ENCODE assay signal across 8 cellular contexts in the genomic region with DNA sequence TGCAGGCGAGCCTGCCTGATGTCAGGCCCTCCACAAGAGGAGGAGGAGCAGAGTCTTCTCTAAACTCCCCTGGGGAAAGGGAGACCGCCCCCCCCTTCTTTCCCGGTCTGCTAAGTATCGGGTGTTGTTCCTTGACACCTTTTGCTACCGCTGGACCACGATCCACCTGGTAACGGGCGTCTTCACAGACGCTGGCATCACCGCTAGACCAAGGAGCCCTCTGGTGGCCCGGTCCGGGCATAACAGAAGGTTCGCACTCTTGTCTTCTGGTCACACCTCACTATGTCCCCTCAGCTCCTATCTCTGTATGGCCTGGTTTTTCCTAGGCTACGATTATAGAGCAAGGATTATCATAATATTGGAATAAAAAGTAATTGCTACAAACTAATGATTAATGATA.
DNase-seq lines count a peak whose midpoint lies in the region; ATAC-seq and TF ChIP-seq lines count a peak whose summit lies in the region.
"Not testable (repeated sequence)": the region's sequence is repeated elsewhere in the genome, so short reads cannot be mapped to it uniquely, and the experiment has no call there.

No MANE protein-coding gene starts in this region.

- WGBS in psoas muscle, 3 donors: 11 to 28% (median 15%) methylated on average over 12 to 13 of the region's 14 CpGs

- H3K4me1 ChIP-seq in psoas muscle: not testable (repeated sequence)

- not testable (repeated sequence) for H3K27me3 ChIP-seq in dorsolateral prefrontal cortex; psoas muscle (ENCODE audit: insufficient read depth in 3 of 3, low read length in 2 of 3)

- not testable (repeated sequence) for DNase-seq in CD14-positive monocyte (ENCODE audit: low spot score)
- peak; percentile 52 for DNase-seq in HT1080 (ENCODE audit: low read depth)
- DNase-seq in T-helper 9 cell: peak; percentile 50
- peak; percentile 28 for DNase-seq in activated T-helper 1 cell treated with anti-CD3 and anti-CD28 coated beads, Interleukin-12 subunit alpha, Interleukin-12 subunit beta, Interleukin-2, Interleukin-4 antibody, amounts not matched to agents 30 ng/mL and 10 ng/mL and 1 ng/mL, durations not matched to agents 14 hours and 24 hours and 36 hours (ENCODE audit: low spot score)
- peak in 7 of 10 donors; percentile 37 to 72 (median 63) for DNase-seq in dorsolateral prefrontal cortex
- peak; percentile 18 for DNase-seq in iris pigment epithelial cell (ENCODE audit: low read depth)
- DNase-seq in psoas muscle: peak; percentile 49 to 76
- peak; percentile 77 for DNase-seq in stimulated activated CD8-positive, alpha-beta memory T cell treated with anti-CD3 and anti-CD28 coated beads, Interleukin-4, amount 100 ng/mL, for 48 hours

- not testable (repeated sequence) for H3K27ac ChIP-seq in dorsolateral prefrontal cortex, psoas muscle

- not testable (repeated sequence) for H3K4me1 Mint-ChIP-seq in CD14-positive monocyte; activated T-helper 1 cell treated with anti-CD3 and anti-CD28 coated beads, Interleukin-12 subunit alpha, Interleukin-12 subunit beta, Interleukin-2, Interleukin-4 antibody, amounts not matched to agents 30 ng/mL and 10 ng/mL and 1 ng/mL, durations not matched to agents 14 hours and 24 hours and 36 hours (ENCODE audit: low read depth)

- TF ChIP-seq CTCF in CD14-positive monocyte (IDR thresholded peaks at IDR 0.05): peak; percentile 55
- peak in 30 of 56 donors; percentile 7 to 61 (median 40) for TF ChIP-seq CTCF in dorsolateral prefrontal cortex (IDR thresholded peaks at IDR 0.05 in 54 of 56, conservative IDR thresholded peaks at IDR 0.05 in 2 of 56; ENCODE audit: low read depth in 1 of 56, partially characterized antibody in 56 of 56)
- TF ChIP-seq CTCF in psoas muscle (IDR thresholded peaks at IDR 0.05): not testable (repeated sequence)

- not testable (repeated sequence) for ATAC-seq in psoas muscle

- not testable (repeated sequence) for H3K9me3 Mint-ChIP-seq in CD14-positive monocyte; activated T-helper 1 cell treated with anti-CD3 and anti-CD28 coated beads, Interleukin-12 subunit alpha, Interleukin-12 subunit beta, Interleukin-2, Interleukin-4 antibody, amounts not matched to agents 30 ng/mL and 10 ng/mL and 1 ng/mL, durations not matched to agents 14 hours and 24 hours and 36 hours

- H3K4me3 ChIP-seq in dorsolateral prefrontal cortex, psoas muscle: not testable (repeated sequence)

- not testable (repeated sequence) for H3K36me3 Mint-ChIP-seq in CD14-positive monocyte; activated T-helper 1 cell treated with anti-CD3 and anti-CD28 coated beads, Interleukin-12 subunit alpha, Interleukin-12 subunit beta, Interleukin-2, Interleukin-4 antibody, amounts not matched to agents 30 ng/mL and 10 ng/mL and 1 ng/mL, durations not matched to agents 14 hours and 24 hours and 36 hours (ENCODE audit: low read depth)

- intact Hi-C loops in CD14-positive monocyte (cut with micrococcal nuclease); dorsolateral prefrontal cortex (cut with DNase I); psoas muscle (cut with DNase I): not testable (repeated sequence)
- intact Hi-C loops in activated T-helper 1 cell treated with anti-CD3 and anti-CD28 coated beads, Interleukin-12 subunit alpha, Interleukin-12 subunit beta, Interleukin-2, Interleukin-4 antibody, amounts not matched to agents 30 ng/mL and 10 ng/mL and 1 ng/mL, durations not matched to agents 14 hours and 24 hours and 36 hours (cut with micrococcal nuclease): loop anchor here (5.0 kb wide), 2 partner anchors 87 to 247 kb away; a partner anchor contains a TSS

- H3K4me3 Mint-ChIP-seq in CD14-positive monocyte; activated T-helper 1 cell treated with anti-CD3 and anti-CD28 coated beads, Interleukin-12 subunit alpha, Interleukin-12 subunit beta, Interleukin-2, Interleukin-4 antibody, amounts not matched to agents 30 ng/mL and 10 ng/mL and 1 ng/mL, durations not matched to agents 14 hours and 24 hours and 36 hours: not testable (repeated sequence)

- H3K27ac Mint-ChIP-seq in CD14-positive monocyte: not testable (repeated sequence)
- peak overlapping the region; percentile 61 for H3K27ac Mint-ChIP-seq in activated T-helper 1 cell treated with anti-CD3 and anti-CD28 coated beads, Interleukin-12 subunit alpha, Interleukin-12 subunit beta, Interleukin-2, Interleukin-4 antibody, amounts not matched to agents 30 ng/mL and 10 ng/mL and 1 ng/mL, durations not matched to agents 14 hours and 24 hours and 36 hours

- H3K36me3 ChIP-seq in psoas muscle (ENCODE audit: insufficient read depth in 1 of 2, low read depth in 1 of 2): not testable (repeated sequence)

- H3K27me3 Mint-ChIP-seq in CD14-positive monocyte (ENCODE audit: low read depth in 3 of 3); activated T-helper 1 cell treated with anti-CD3 and anti-CD28 coated beads, Interleukin-12 subunit alpha, Interleukin-12 subunit beta, Interleukin-2, Interleukin-4 antibody, amounts not matched to agents 30 ng/mL and 10 ng/mL and 1 ng/mL, durations not matched to agents 14 hours and 24 hours and 36 hours (ENCODE audit: insufficient read depth): not testable (repeated sequence)

- H3K9me3 ChIP-seq in psoas muscle: not testable (repeated sequence)
